In the genomic region with DNA sequence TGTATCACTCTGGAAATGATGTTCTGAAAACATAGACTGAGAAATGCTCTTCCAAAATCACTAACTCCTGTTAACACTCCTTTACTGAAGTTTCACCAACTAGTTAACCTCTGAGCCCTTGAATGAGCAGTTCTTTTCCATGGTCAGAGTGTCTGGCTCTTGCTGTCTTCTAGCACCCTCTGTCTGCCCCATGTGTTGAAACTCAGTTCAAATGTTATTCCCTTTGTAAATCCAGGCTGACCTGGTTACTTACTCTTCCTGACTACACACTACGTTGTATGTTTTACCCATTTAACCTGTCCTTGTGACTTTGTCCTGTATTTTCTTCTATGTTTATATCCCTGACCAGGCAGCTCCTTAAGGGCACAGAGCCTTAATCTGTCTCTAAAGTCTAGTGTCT, we compare ENCODE assay signal across 11 cellular contexts.
DNase-seq lines count a peak whose midpoint lies in the region; ATAC-seq, FAIRE-seq and TF ChIP-seq lines count a peak whose summit lies in the region.
"Had no signal": no experiment of that assay in that cellular context is flagged by ENCODE, and none has a peak within 500 bp of the region (broad histone marks: within the 10 kb centered on the region; RNA-seq: fewer than 3 reads in every experiment).

No MANE protein-coding gene starts in this region.

- H3K27me3 ChIP-seq in lower lobe of right lung (ENCODE audit: low read depth): no peaks in the 10 kb centered on the region
- H3K27me3 ChIP-seq: colonic mucosa had no signal

- peak; percentile 75 for TF ChIP-seq CTCF in D721Med (IDR thresholded peaks at IDR 0.05; ENCODE audit: insufficient read depth, missing control alignments)
- peak; percentile 22 for TF ChIP-seq CTCF in lower lobe of right lung (IDR thresholded peaks at IDR 0.05)

- no peaks in the 10 kb centered on the region for H3K36me3 ChIP-seq in lower lobe of right lung
- H3K36me3 ChIP-seq: colonic mucosa had no signal

- peak; percentile 80 to 83 for ATAC-seq in lower lobe of right lung
- ATAC-seq in GM21737 (IDR thresholded peaks at IDR 0.05; ENCODE audit: unreplicated experiment): no peak
- ATAC-seq: activated CD8-positive, alpha-beta T cell treated with anti-CD3 and anti-CD28 coated beads for 36 hours had no signal

- H3K4me1 ChIP-seq in lower lobe of right lung: no peaks in the 10 kb centered on the region
- H3K4me1 ChIP-seq: colonic mucosa had no signal

- DNase-seq in D721Med (ENCODE audit: insufficient read length, low spot score): no peak
- DNase-seq in NCI-H526 (lab: John Stamatoyannopoulos, UW): peak; percentile 30 to 56
- peak; percentile 2 for DNase-seq in brain pericyte (ENCODE audit: low read depth, low spot score)
- no peak for DNase-seq in lower lobe of right lung
- DNase-seq in GM19240 (ENCODE audit: insufficient read length, low spot score): no peak
- DNase-seq in NCI-H2029 (lab: John Stamatoyannopoulos, UW): no peak
- DNase-seq in stimulated activated CD4-positive, alpha-beta T cell treated with anti-CD3 and anti-CD28 coated beads, Interleukin-4, amount 100 ng/mL, for 24 hours: no peak
- DNase-seq: activated CD8-positive, alpha-beta T cell treated with anti-CD3 and anti-CD28 coated beads for 36 hours; colonic mucosa; stimulated activated CD4-positive, alpha-beta T cell treated with anti-CD3 and anti-CD28 coated beads, Interleukin-4, amount 100 ng/mL, for 1 hour had no signal

- no peak overlapping the region for H3K4me3 ChIP-seq in lower lobe of right lung
- H3K4me3 ChIP-seq: colonic mucosa had no signal

- FAIRE-seq in D721Med (lab: Jason Lieb, UNC): peak; percentile 53

- intact Hi-C loops in lower lobe of right lung (cut with DNase I): no loop called here

- H3K9me3 ChIP-seq in lower lobe of right lung: no peaks in the 10 kb centered on the region
- H3K9me3 ChIP-seq: colonic mucosa had no signal

- H3K27ac ChIP-seq in lower lobe of right lung: no peak overlapping the region
- H3K27ac ChIP-seq: colonic mucosa had no signal

Comparison
In these comparisons a context has a peak if more than half of its experiments do, and no peak if none do; other contexts are left out.
1. DNase-seq: peak in NCI-H526 (2 of 2) and brain pericyte (single experiment); none in D721Med (single experiment), lower lobe of right lung (single experiment), GM19240 (single experiment), NCI-H2029 (single experiment) and stimulated activated CD4-positive, alpha-beta T cell treated with anti-CD3 and anti-CD28 coated beads, Interleukin-4, amount 100 ng/mL, for 24 hours (single experiment).